ENCODE assay signal across 8 cellular contexts in the genomic region with DNA sequence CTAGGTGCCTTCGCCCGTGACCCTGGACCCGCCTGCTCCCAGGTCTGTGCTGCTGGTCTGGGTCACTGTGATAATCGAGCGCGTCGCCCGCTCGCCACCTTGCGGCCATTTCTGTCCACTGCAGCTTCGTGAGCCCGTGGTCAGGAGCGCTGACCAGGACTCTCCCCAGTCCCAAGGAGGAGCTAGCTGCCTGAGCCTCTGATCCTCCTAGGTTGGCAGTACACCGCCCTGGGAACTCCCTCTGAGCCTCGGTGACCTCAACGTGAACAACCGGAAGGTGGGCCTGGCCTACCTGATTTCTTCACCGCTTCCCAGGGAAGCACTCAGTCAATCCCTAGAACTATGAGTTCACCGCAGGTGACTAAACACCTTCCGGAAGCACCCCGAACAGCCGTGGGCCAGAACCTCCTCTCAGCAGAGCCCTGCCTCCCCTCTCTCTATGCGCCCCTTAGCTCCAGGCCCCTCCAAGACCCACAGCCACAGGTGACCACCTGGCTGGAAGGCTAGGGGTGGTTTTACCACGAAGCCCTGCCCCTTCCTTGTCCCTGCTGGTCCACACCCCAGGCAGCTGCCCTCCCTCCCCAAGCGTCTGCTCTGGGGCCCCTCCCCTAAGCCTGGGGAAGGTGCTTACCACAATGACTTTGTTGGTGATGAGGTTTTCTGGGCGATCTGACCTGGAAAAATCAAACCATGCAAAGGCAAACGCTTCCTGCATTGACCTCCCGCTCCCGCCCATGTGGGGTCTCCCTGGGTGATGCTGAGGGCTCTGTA. TPM values are rescaled to one million over a fixed set of nuclear protein-coding genes. Genes with fewer than 3 reads are reported as not detected.
A peak's percentile ranks its signal among the peaks of the same experiment; 100 is the strongest.
DNase-seq lines count a peak whose midpoint lies in the region; ATAC-seq, FAIRE-seq and TF ChIP-seq lines count a peak whose summit lies in the region.

No MANE protein-coding gene starts in this region.

- H3K4me2 ChIP-seq in MM.1S (ENCODE audit: low read depth, low read length) = peak overlapping the region; percentile 42
- peak overlapping the region; percentile 87 for H3K4me2 ChIP-seq in HepG2 (ENCODE audit: low read depth, low read length)

- H3K9me2 ChIP-seq in MM.1S (replicated peaks; ENCODE audit: insufficient read depth, low read length) = no peaks in the 10 kb centered on the region

- peak; percentile 91 for TF ChIP-seq RAD21 in HepG2 (CRISPR knock-in tag; IDR thresholded peaks at IDR 0.05)

- peaks cover 14% of the 10 kb centered on the region for H3K27me3 Mint-ChIP-seq in activated B cell treated with CpG ODN at 0.5 μM for 24 hours

- peak; percentile 92 for TF ChIP-seq CTCF in GM06990 (IDR thresholded peaks at IDR 0.05; ENCODE audit: insufficient read depth, low read length, poor library complexity, severe bottlenecking)
- TF ChIP-seq CTCF in MM.1S (IDR thresholded peaks at IDR 0.05; ENCODE audit: low read length) = peak; percentile 92
- peak; percentile 26 for TF ChIP-seq CTCF in activated B cell treated with CpG ODN at 0.5 μM for 24 hours (IDR thresholded peaks at IDR 0.05)
- peak; percentile 98 for TF ChIP-seq CTCF in HepG2 (CRISPR knock-in tag; IDR thresholded peaks at IDR 0.05)

- WGBS in HepG2 (ENCODE audit: low lambda C conversion rate) = 18% methylated on average over 8 of the region's 29 CpGs

- H3K27ac Mint-ChIP-seq in activated B cell treated with CpG ODN at 0.5 μM for 24 hours = no peak overlapping the region

- peak; percentile 78 for FAIRE-seq in HepG2 (lab: Jason Lieb, UNC)

- H3K4me3 Mint-ChIP-seq in activated B cell treated with CpG ODN at 0.5 μM for 24 hours = no peak overlapping the region

- POLR2A ChIA-PET in activated B cell treated with CpG ODN at 0.5 μM for 24 hours (lab: Charles Lee) = no interaction called here
- POLR2A ChIA-PET in HepG2 (lab: Yijun Ruan, JAX) = interaction anchor here (1.4 to 1.5 kb wide), 2 partner anchors 8 to 95 kb away, joined by 4 read pairs; no protein-coding TSS in a partner anchor

- H3K4me3 ChIP-seq in GM06990 (replicated peaks; ENCODE audit: low read depth, low read length) = no peak overlapping the region
- no peak overlapping the region for H3K4me3 ChIP-seq in MM.1S (ENCODE audit: low read length)
- peak overlapping the region; percentile 11 to 65 (median 32); a peak in 5 of 6 replicates for H3K4me3 ChIP-seq in HepG2 (replicated peaks in 1 of 3; ENCODE audit: insufficient read depth in 1 of 3, low read depth in 2 of 3, low read length in 3 of 3)

- H4K20me1 ChIP-seq in MM.1S (ENCODE audit: insufficient read depth, low read length) = no peaks in the 10 kb centered on the region
- H4K20me1 ChIP-seq in HepG2 (ENCODE audit: insufficient read depth, low read length) = no peaks in the 10 kb centered on the region

- no peaks in the 10 kb centered on the region; the same call in none of the 2 replicates for H3K27me3 ChIP-seq in GM06990 (replicated peaks; ENCODE audit: control insufficient read depth, insufficient read depth, low read length)
- no peaks in the 10 kb centered on the region for H3K27me3 ChIP-seq in MM.1S (replicated peaks; ENCODE audit: insufficient read depth, low read length)
- H3K27me3 ChIP-seq in HepG2 (ENCODE audit: control insufficient read depth in 1 of 2, insufficient read depth in 2 of 2, low read length in 2 of 2) = peaks cover 12 to 71% of the 10 kb centered on the region in 2 experiments

- peaks cover 2% of the 10 kb centered on the region for H3K4me1 Mint-ChIP-seq in activated B cell treated with CpG ODN at 0.5 μM for 24 hours

- peak overlapping the region; percentile 45 for H2AFZ ChIP-seq in MM.1S (ENCODE audit: low read length)
- H2AFZ ChIP-seq in HepG2 (ENCODE audit: low read length) = peak overlapping the region; percentile 69

- intact Hi-C loops in activated B cell treated with CpG ODN at 0.5 μM for 24 hours (cut with micrococcal nuclease) (loop anchor here (1.0 kb wide), 2 partner anchors 95 to 312 kb away; no protein-coding TSS in a partner anchor), HepG2 (cut with micrococcal nuclease; ENCODE audit: unreplicated experiment) (loop anchor here (1.0 kb wide), 2 partner anchors 18 to 95 kb away; no protein-coding TSS in a partner anchor)

- no peaks in the 10 kb centered on the region for H3K36me3 Mint-ChIP-seq in activated B cell treated with CpG ODN at 0.5 μM for 24 hours (ENCODE audit: low read depth)

- DNase-seq in GM06990 (ENCODE audit: extremely low read depth, insufficient read length) = peak; percentile 57
- peak; percentile 42 for DNase-seq in MM.1S
- DNase-seq in activated B cell treated with CpG ODN at 0.5 μM for 24 hours = peak; percentile 49
- DNase-seq in dermis microvascular lymphatic vessel endothelial cell (ENCODE audit: low read depth in 2 of 2) = peak; percentile 25 to 57
- DNase-seq in HepG2 (ENCODE audit: low spot score) = peak; percentile 46
- peak; percentile 7 to 41 (median 17) for DNase-seq in stimulated activated CD4-positive, alpha-beta T cell treated with anti-CD3 and anti-CD28 coated beads, TNF-alpha, amount 100 ng/mL, for 24 hours (ENCODE audit: low read depth in 3 of 3)
- no peak for DNase-seq in NK-92 treated with Interleukin-12 subunit alpha and Interleukin-12 subunit beta, amount 100 ng/mL, for 24 hours (lab: John Stamatoyannopoulos, UW)

- H3K27ac ChIP-seq in MM.1S (ENCODE audit: low read length) = no peak overlapping the region
- no peak overlapping the region for H3K27ac ChIP-seq in HepG2 (ENCODE audit: extremely low read length, insufficient read depth, low read length)

- H3K4me1 ChIP-seq in MM.1S (ENCODE audit: low read length) = no peaks in the 10 kb centered on the region
- peaks cover 24% of the 10 kb centered on the region for H3K4me1 ChIP-seq in HepG2 (ENCODE audit: insufficient read depth, low read length)

- no peaks in the 10 kb centered on the region for H3K9me3 Mint-ChIP-seq in activated B cell treated with CpG ODN at 0.5 μM for 24 hours

- H3K9me3 ChIP-seq in MM.1S (replicated peaks; ENCODE audit: insufficient read depth, low read length) (no peaks in the 10 kb centered on the region), HepG2 (ENCODE audit: low read length) (no peaks in the 10 kb centered on the region)

- CTCF ChIA-PET in activated B cell treated with CpG ODN at 0.5 μM for 24 hours (lab: Charles Lee) (interaction anchor here (0.6 to 7.0 kb wide), 9 partner anchors 10 to 312 kb away, joined by 3 to 51 read pairs (median 4); a partner anchor contains a TSS), HepG2 (lab: Yijun Ruan, JAX; ENCODE audit: low intra/inter-chr PET ratio, low total read pairs) (interaction anchor here (1.4 to 2.5 kb wide), 3 partner anchors 18 to 95 kb away, joined by 5 to 18 read pairs (median 16); no protein-coding TSS in a partner anchor)

- H3K9ac ChIP-seq in MM.1S (ENCODE audit: low read length) = no peak overlapping the region
- H3K9ac ChIP-seq in HepG2 (ENCODE audit: insufficient read depth, low read depth, low read length) = no peak overlapping the region

- in situ Hi-C loops in HepG2 (cut with HindIII; ENCODE audit: extremely low pct_ligation_motif_present, low pct_unique_long_range_greater_than_20kb) = no loop called here

- TF ChIP-seq POLR2A in HepG2 (IDR thresholded peaks at IDR 0.05; ENCODE audit: insufficient read depth in 1 of 2, low read depth in 2 of 2, low read length in 2 of 2) = no peak

- no peak for TF ChIP-seq EP300 in HepG2 (IDR thresholded peaks at IDR 0.05; ENCODE audit: low read depth in 2 of 2, low read length in 2 of 2)
- TF ChIP-seq EP300 in HepG2 (CRISPR knock-in tag; IDR thresholded peaks at IDR 0.05; ENCODE audit: borderline replicate concordance) = no peak

- no TSS peak for BruUV-seq in HepG2 (replicated peaks; lab: Mats Ljungman, UMichigan)

- H3F3A ChIP-seq in MM.1S (ENCODE audit: insufficient read depth, low read length) = no peaks in the 10 kb centered on the region

- H3K36me3 ChIP-seq in GM06990 (ENCODE audit: control insufficient read depth, insufficient read depth, low read length) (no peaks in the 10 kb centered on the region), MM.1S (replicated peaks; ENCODE audit: insufficient read depth, low read length) (no peaks in the 10 kb centered on the region), HepG2 (replicated peaks in 1 of 2; ENCODE audit: control insufficient read depth in 1 of 2, insufficient read depth in 2 of 2, low read length in 2 of 2) (no peaks in the 10 kb centered on the region)

- no peaks in the 10 kb centered on the region for H3K79me2 ChIP-seq in MM.1S (ENCODE audit: low read length)
- H3K79me2 ChIP-seq in HepG2 (ENCODE audit: insufficient read depth, low read length) = no peaks in the 10 kb centered on the region

- ATAC-seq in activated B cell treated with CpG ODN at 0.5 μM for 24 hours (ENCODE audit: low read depth) (peak; percentile 82), HepG2 (peak; percentile 89), GM21360 (IDR thresholded peaks at IDR 0.05; ENCODE audit: unreplicated experiment) (no peak)

TF ChIP-seq in HepG2, 621 proteins besides CTCF, POLR2A, EP300 and RAD21 (continues in another document):
- TF ChIP-seq RARA (CRISPR knock-in tag; IDR thresholded peaks at IDR 0.05) = 0 out of 2 replicates have a peak, but pooled peaks have one; percentile 6

RNA-seq across cellular contexts. Expression of a gene that starts 9.7 kb away (rescaled TPM):
- total RNA-seq in activated B cell treated with CpG ODN at 0.5 μM for 24 hours (not detected in 2 replicates), dermis microvascular lymphatic vessel endothelial cell (not detected in 2 replicates), HepG2 (2016; rRNA removed; fragmentation: Illumina TruSeq; extraction: Trizol) (0.04 TPM in 1 of 2 replicates, not detected in the other)
- total RNA-seq in HepG2 (2016; cell fraction: cytosol; rRNA removed; fragmentation: Illumina TruSeq; extraction: Trizol; ENCODE audit: low read depth) = not detected in 2 replicates
- not detected in 2 replicates for total RNA-seq in HepG2 (2016; cell fraction: insoluble cytoplasmic fraction; rRNA removed; fragmentation: Illumina TruSeq; extraction: Trizol)
- total RNA-seq in HepG2 (2016; cell fraction: membrane; rRNA removed; fragmentation: Illumina TruSeq; extraction: Trizol) = not detected in 2 replicates
- not detected in 2 replicates for total RNA-seq in HepG2 (2016; cell fraction: nucleus; rRNA removed; fragmentation: Illumina TruSeq; extraction: Trizol)
- polyA plus RNA-seq in HepG2 (2011; rRNA removed) = 0.21 and 0.29 TPM in 2 replicates
- polyA plus RNA-seq in HepG2 (2011; cell fraction: cytosol; rRNA removed) = 0.11 and 0.14 TPM in 2 replicates
- polyA plus RNA-seq in HepG2 (2011; cell fraction: nucleus; rRNA removed) = 0.78 and 1.4 TPM in 2 replicates
- 0.16 and 0.30 TPM in 2 replicates for polyA plus RNA-seq in HepG2 (2012)
- not detected in 2 replicates for polyA plus RNA-seq in HepG2 (2016; cell fraction: cytosol; fragmentation: Illumina TruSeq; extraction: Trizol; ENCODE audit: low read depth)
- polyA plus RNA-seq in HepG2 (2016; cell fraction: insoluble cytoplasmic fraction; fragmentation: Illumina TruSeq; extraction: Trizol; ENCODE audit: low read depth) = not detected in 2 replicates
- not detected in 2 replicates for polyA plus RNA-seq in HepG2 (2016; cell fraction: membrane; fragmentation: Illumina TruSeq; extraction: Trizol; ENCODE audit: low read depth)
- polyA plus RNA-seq in HepG2 (2016; cell fraction: nucleus; fragmentation: Illumina TruSeq; extraction: Trizol; ENCODE audit: insufficient read depth, low read depth) = 0.13 TPM in 1 of 2 replicates, not detected in the other
- polyA minus RNA-seq in HepG2 (2011; rRNA and poly(A)+ RNA removed; ENCODE audit: low replicate concordance) = 0.18 TPM in 1 of 2 replicates, not detected in the other
- not detected in 2 replicates for polyA minus RNA-seq in HepG2 (2011; cell fraction: cytosol; rRNA and poly(A)+ RNA removed)
- polyA minus RNA-seq in HepG2 (2011; cell fraction: nucleus; rRNA and poly(A)+ RNA removed) = 0.13 TPM in 1 of 2 replicates, not detected in the other

Comparison
In these comparisons a context has a peak if more than half of its experiments do, and no peak if none do; other contexts are left out.
1. H3K4me3 ChIP-seq: peak in HepG2 (3 of 3); none in GM06990 (single experiment) and MM.1S (single experiment).
2. CTCF ChIP-seq: peak in every context shown above with its lines; median percentile 98 in HepG2; 92 in GM06990; 92 in MM.1S; 26 in activated B cell treated with CpG ODN at 0.5 μM for 24 hours.